Comparison of ENCODE assay signal across 17 cellular contexts in genomic region chr19:33344210-33344609, GRCh38. TPM values are rescaled to one million over a fixed set of nuclear protein-coding genes. Genes with fewer than 3 reads are reported as not detected.
DNase-seq lines count a peak whose midpoint lies in the region; ATAC-seq and TF ChIP-seq lines count a peak whose summit lies in the region.
"Had no signal": no experiment of that assay in that cellular context is flagged by ENCODE, and none has a peak within 500 bp of the region (broad histone marks: within the 10 kb centered on the region; RNA-seq: fewer than 3 reads in every experiment).

No MANE protein-coding gene starts in this region.

- H3K27me3 ChIP-seq in PC-3 (ENCODE audit: low read length) = peaks cover 46% of the 10 kb centered on the region
- H3K27me3 ChIP-seq: adrenal gland; BLaER1 treated with 17β-estradiol and CSF1 and Interleukin-3, amounts not matched to agents 10 nM and 100 nM had no signal

- POLR2A ChIA-PET in PC-3 (lab: Charles Lee; ENCODE audit: unreplicated experiment) = no interaction called here

- no peaks in the 10 kb centered on the region for H3K79me2 ChIP-seq in PC-3 (ENCODE audit: low read length)

- no TSS peak for BruUV-seq in PC-3 (replicated peaks; lab: Mats Ljungman, UMichigan)

- no peaks in the 10 kb centered on the region for H3K36me3 ChIP-seq in PC-3 (ENCODE audit: low read depth, low read length)
- H3K36me3 ChIP-seq: adrenal gland; BLaER1 treated with 17β-estradiol and CSF1 and Interleukin-3, amounts not matched to agents 10 nM and 100 nM had no signal

- TF ChIP-seq CTCF in PC-3 (conservative IDR thresholded peaks at IDR 0.05; ENCODE audit: low read depth, low read length) (no peak), omental fat pad (IDR thresholded peaks at IDR 0.05) (no peak)

- peaks cover under 1% of the 10 kb centered on the region; the same call in 1 of the 2 replicates for H3K4me1 ChIP-seq in PC-3 (ENCODE audit: insufficient read depth, low read length)

- ATAC-seq in PC-3 (no peak), left cardiac atrium (peak; percentile 71 to 77), omental fat pad (ENCODE audit: low FRiP score) (no peak), HG03108 (IDR thresholded peaks at IDR 0.05; ENCODE audit: unreplicated experiment) (no peak)
- ATAC-seq: activated T-cell treated with anti-CD3 and anti-CD28 coated beads, Interleukin-2, amount 50 U/mL, for 4 hours had no signal

- H4K20me1 ChIP-seq in PC-3 (ENCODE audit: low read length) = no peaks in the 10 kb centered on the region
- H4K20me1 ChIP-seq: BLaER1 treated with 17β-estradiol and CSF1 and Interleukin-3, amounts not matched to agents 10 nM and 100 nM had no signal

- CTCF ChIA-PET in PC-3 (lab: Charles Lee) = interaction anchor here (0.6 kb wide), 1 partner anchor 32 kb away, joined by 3 read pairs; no protein-coding TSS in a partner anchor

- no peak overlapping the region for H3K9ac ChIP-seq in PC-3 (ENCODE audit: low read length)
- H3K9ac ChIP-seq: BLaER1 treated with 17β-estradiol and CSF1 and Interleukin-3, amounts not matched to agents 10 nM and 100 nM had no signal

- no peak overlapping the region for H3K4me2 ChIP-seq in PC-3 (ENCODE audit: low read length)

- no peak overlapping the region for H3K4me3 ChIP-seq in PC-3 (ENCODE audit: low read length)
- H3K4me3 ChIP-seq: adrenal gland; BLaER1 treated with 17β-estradiol and CSF1 and Interleukin-3, amounts not matched to agents 10 nM and 100 nM had no signal

- H3K27ac ChIP-seq in PC-3 (ENCODE audit: low read length) = no peak overlapping the region
- H3K27ac ChIP-seq: adrenal gland; BLaER1 treated with 17β-estradiol and CSF1 and Interleukin-3, amounts not matched to agents 10 nM and 100 nM had no signal

- H3F3A ChIP-seq in PC-3 (ENCODE audit: low read length, unreplicated experiment) = no peaks in the 10 kb centered on the region

- 0 out of 2 replicates have a peak overlapping the region, but pooled peaks have one; percentile 13 for H2AFZ ChIP-seq in PC-3 (ENCODE audit: low read length)

- no peaks in the 10 kb centered on the region for H3K9me2 ChIP-seq in PC-3 (replicated peaks; ENCODE audit: low read length)

- intact Hi-C loops in PC-3 (cut with micrococcal nuclease) = no loop called here
- intact Hi-C loops in left cardiac atrium (cut with DNase I) = no loop called here

- DNase-seq in ELF-1 (ENCODE audit: low read depth, low spot score) (peak; percentile 12), PC-3 (no peak), left cardiac atrium (no peak), occipital lobe (lab: John Stamatoyannopoulos, UW) (peak; percentile 3), NCI-H345 (lab: John Stamatoyannopoulos, UW) (no peak), omental fat pad (ENCODE audit: low spot score) (no peak), NCI-H1930 (lab: John Stamatoyannopoulos, UW) (no peak)
- DNase-seq: activated CD4-positive, alpha-beta T cell treated with anti-CD3 and anti-CD28 coated beads, Interleukin-2, amount 50 U/mL, for 1 hour; activated T-cell treated with anti-CD3 and anti-CD28 coated beads, Interleukin-2, amount 50 U/mL, for 4 hours; adrenal gland; EL; Karpas-422; NCI-H146; SIG-M5; T-helper 9 cell had no signal

- H3K9me3 ChIP-seq in PC-3 (ENCODE audit: low read length) = no peaks in the 10 kb centered on the region
- H3K9me3 ChIP-seq: adrenal gland; BLaER1 treated with 17β-estradiol and CSF1 and Interleukin-3, amounts not matched to agents 10 nM and 100 nM had no signal

RNA-seq across cellular contexts. Expression of gene CEBPG, which starts 29.3 kb away (rescaled TPM):
- total RNA-seq in PC-3 (2014; rRNA removed) (19.5 and 24.6 TPM in 2 replicates), left cardiac atrium (10 to 100 TPM; 16.6 to 21.0 TPM), occipital lobe (57.2 TPM), omental fat pad (10 to 100 TPM; 19.4 to 41.1 (median 30.0) TPM)

RNA-seq across cellular contexts. Expression of gene CEBPA, which starts 41.9 kb away (rescaled TPM):
- total RNA-seq in PC-3 (2014; rRNA removed) = 2.9 and 6.3 TPM in 2 replicates
- total RNA-seq in left cardiac atrium = 10 to 100 TPM; 21.0 to 41.8 TPM
- total RNA-seq in occipital lobe = 2.8 TPM
- total RNA-seq in omental fat pad = 100 to 1,000 TPM; 100 to 567 (median 166) TPM

Comparison
In these comparisons a context has a peak if more than half of its experiments do, and no peak if none do; other contexts are left out.
1. DNase-seq: peak in ELF-1 (single experiment) and occipital lobe (single experiment); none in PC-3 (single experiment), left cardiac atrium (single experiment), NCI-H345 (single experiment), omental fat pad (single experiment) and NCI-H1930 (0 of 2).
2. ATAC-seq: peak in left cardiac atrium (2 of 2); none in PC-3 (single experiment), omental fat pad (single experiment) and HG03108 (single experiment).